ENCODE assay signal across 2 cellular contexts in genomic region chr10:48958598-48959200, GRCh38.
TF ChIP-seq lines count a peak whose summit lies in the region.

No MANE protein-coding gene starts in this region.

TF ChIP-seq in HepG2, 621 proteins besides CTCF, POLR2A, EP300 and RAD21 (continues in another document):
- TF ChIP-seq KDM3A (CRISPR knock-in tag; IDR thresholded peaks at IDR 0.05; ENCODE audit: low read depth) (no peak), TBX3 (IDR thresholded peaks at IDR 0.05; ENCODE audit: borderline replicate concordance) (no peak), ZBTB14 (CRISPR knock-in tag; IDR thresholded peaks at IDR 0.05) (no peak), NFE2L2 (IDR thresholded peaks at IDR 0.05; ENCODE audit: low read length) (peak; percentile 58), HNRNPK (IDR thresholded peaks at IDR 0.05; ENCODE audit: low read depth, low read length, poor library complexity, severe bottlenecking) (no peak), ZBTB1 (CRISPR knock-in tag; IDR thresholded peaks at IDR 0.05; ENCODE audit: borderline replicate concordance) (no peak), ZHX1 (CRISPR knock-in tag; IDR thresholded peaks at IDR 0.05; ENCODE audit: low read depth) (no peak), HIVEP1 (CRISPR knock-in tag; IDR thresholded peaks at IDR 0.05) (no peak), ATF7 (IDR thresholded peaks at IDR 0.05) (peak; percentile 77), ATF7 (CRISPR knock-in tag; IDR thresholded peaks at IDR 0.05) (no peak), KDM6A (CRISPR knock-in tag; IDR thresholded peaks at IDR 0.05; ENCODE audit: low read depth) (no peak), MYNN (CRISPR knock-in tag; IDR thresholded peaks at IDR 0.05; ENCODE audit: low read depth) (no peak), NFE2 (CRISPR knock-in tag; IDR thresholded peaks at IDR 0.05) (no peak), XBP1 (CRISPR knock-in tag; IDR thresholded peaks at IDR 0.05) (no peak), ZNF879 (CRISPR knock-in tag; IDR thresholded peaks at IDR 0.05) (no peak), ZNF646 (CRISPR knock-in tag; IDR thresholded peaks at IDR 0.05) (no peak), RNF2 (conservative IDR thresholded peaks at IDR 0.05; ENCODE audit: low read depth) (no peak), RFX5 (IDR thresholded peaks at IDR 0.05; ENCODE audit: low read depth, low read length) (no peak), HDAC2 (CRISPR knock-in tag; IDR thresholded peaks at IDR 0.05) (no peak), ZNF720 (CRISPR knock-in tag; IDR thresholded peaks at IDR 0.05) (no peak)

TF ChIP-seq in K562, 482 proteins besides CTCF, POLR2A, EP300 and RAD21:
- peak; percentile 52 for TF ChIP-seq ZNF316 (IDR thresholded peaks at IDR 0.05)
- no peak for TF ChIP-seq TCF15 (CRISPR knock-in tag; IDR thresholded peaks at IDR 0.05)
- TF ChIP-seq CBX3 (IDR thresholded peaks at IDR 0.05; ENCODE audit: borderline replicate concordance in 1 of 2, low read length in 2 of 2): no peak
- no peak for TF ChIP-seq ZNF444 (CRISPR knock-in tag; IDR thresholded peaks at IDR 0.05)
- TF ChIP-seq ZNF12 (CRISPR knock-in tag; IDR thresholded peaks at IDR 0.05): no peak
- TF ChIP-seq PTBP1 (IDR thresholded peaks at IDR 0.05; ENCODE audit: low read depth, low read length): no peak
- TF ChIP-seq TFAM (CRISPR knock-in tag; conservative IDR thresholded peaks at IDR 0.05): no peak
- TF ChIP-seq NFE2 (IDR thresholded peaks at IDR 0.05; ENCODE audit: low read depth): peak; percentile 72
- TF ChIP-seq ATF7 (IDR thresholded peaks at IDR 0.05): peak; percentile 53; the same call in 1 of the 2 replicates
- TF ChIP-seq SAFB2 (IDR thresholded peaks at IDR 0.05; ENCODE audit: borderline replicate concordance, low read depth, low read length, severe bottlenecking): no peak
- TF ChIP-seq MAFG (tag; conservative IDR thresholded peaks at IDR 0.05): peak; percentile 65
- no peak for TF ChIP-seq FOS (IDR thresholded peaks at IDR 0.05; ENCODE audit: extremely low read depth, insufficient read length)
- no peak for TF ChIP-seq ZNF589 (CRISPR knock-in tag; IDR thresholded peaks at IDR 0.05; ENCODE audit: low read depth)
- TF ChIP-seq RNF2 (IDR thresholded peaks at IDR 0.05): no peak
- peak; percentile 39; the same call in 1 of the 2 replicates for TF ChIP-seq NFE2L1 (tag; IDR thresholded peaks at IDR 0.05; ENCODE audit: borderline replicate concordance, low read depth)
- TF ChIP-seq SAFB (IDR thresholded peaks at IDR 0.05; ENCODE audit: borderline replicate concordance, low read depth, low read length): no peak
- TF ChIP-seq POU5F1 (IDR thresholded peaks at IDR 0.05; ENCODE audit: borderline replicate concordance, low read depth, low read length, partially characterized antibody): no peak
